Comparison of ENCODE assay signal across 21 cellular contexts in the genomic region with DNA sequence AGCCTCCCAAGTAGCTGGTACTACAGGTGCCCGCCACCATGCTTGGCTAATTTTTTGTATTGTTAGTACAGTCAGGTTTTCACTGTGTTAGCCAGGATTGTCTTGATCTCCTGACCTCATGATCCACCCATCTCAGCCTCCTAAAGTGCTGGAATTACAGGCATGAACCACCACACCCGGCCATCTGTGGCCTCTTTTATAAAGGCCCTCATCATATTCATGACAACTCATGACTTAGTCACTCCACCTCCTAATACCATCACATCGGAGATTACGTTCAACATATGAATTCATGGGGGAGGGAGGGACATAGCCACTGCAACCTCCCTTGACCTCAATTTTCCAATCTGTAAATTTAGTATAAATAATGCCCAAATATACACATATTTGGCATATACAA. TPM values are rescaled to one million over a fixed set of nuclear protein-coding genes. Genes with fewer than 3 reads are reported as not detected.
A peak's percentile ranks its signal among the peaks of the same experiment; 100 is the strongest.
DNase-seq lines count a peak whose midpoint lies in the region; FAIRE-seq and TF ChIP-seq lines count a peak whose summit lies in the region.
"Had no signal": no experiment of that assay in that cellular context is flagged by ENCODE, and none has a peak within 500 bp of the region (broad histone marks: within the 10 kb centered on the region; RNA-seq: fewer than 3 reads in every experiment).

No MANE protein-coding gene starts in this region.

- no peak overlapping the region for H3K23ac ChIP-seq in trophoblast cell (ENCODE audit: low read length)

- intact Hi-C loops in CD14-positive monocyte (cut with micrococcal nuclease), result no loop called here

- no peak overlapping the region for H2BK120ac ChIP-seq in trophoblast cell (ENCODE audit: insufficient read depth, low read length, poor library complexity)

- no peak overlapping the region for H2BK5ac ChIP-seq in trophoblast cell (ENCODE audit: low read depth, low read length, poor library complexity)

- TF ChIP-seq CTCF in CD14-positive monocyte (IDR thresholded peaks at IDR 0.05), result no peak

- H2AFZ ChIP-seq in trophoblast cell (ENCODE audit: insufficient read depth, low read length, poor library complexity), result no peak overlapping the region

- no peak overlapping the region for H3K27ac ChIP-seq in trophoblast cell (ENCODE audit: low read depth, low read length)
- H3K27ac ChIP-seq: BLaER1 had no signal

- no peaks in the 10 kb centered on the region for H3K36me3 Mint-ChIP-seq in CD14-positive monocyte
- H3K36me3 Mint-ChIP-seq: CD8-positive, alpha-beta T cell had no signal

- H3K18ac ChIP-seq in trophoblast cell (ENCODE audit: low read length), result no peak overlapping the region

- H3K4me1 Mint-ChIP-seq in CD14-positive monocyte, result no peaks in the 10 kb centered on the region

- H3K9me3 ChIP-seq in trophoblast cell (ENCODE audit: insufficient read depth, low read depth, low read length), result no peaks in the 10 kb centered on the region
- H3K9me3 ChIP-seq: BE2C, BLaER1 had no signal

- H3K9me3 Mint-ChIP-seq in CD14-positive monocyte, result peaks cover 4 to 20% (median 16%) of the 10 kb centered on the region in 7 donors

- WGBS in trophoblast cell (ENCODE audit: extremely low coverage, insufficient coverage, insufficient read length), result no CpG with 5 or more reads among the region's 4 CpGs

- H4K8ac ChIP-seq in trophoblast cell (ENCODE audit: low read depth, low read length), result no peak overlapping the region

- no peaks in the 10 kb centered on the region for H3K27me3 ChIP-seq in trophoblast cell (ENCODE audit: insufficient read depth, low read length)
- H3K27me3 ChIP-seq: BE2C, BLaER1 had no signal

- no peak overlapping the region for H3K9ac ChIP-seq in trophoblast cell (ENCODE audit: low read length)
- H3K9ac ChIP-seq: BLaER1 had no signal

- no peak overlapping the region for H2BK12ac ChIP-seq in trophoblast cell (ENCODE audit: low read length)

- DNase-seq in HTR-8/SVneo (ENCODE audit: insufficient read length, low spot score) (no peak), trophoblast cell (peak; percentile 76 to 81), NCI-H748 treated with DMSO at 0.1 percent for 48 hours (lab: John Stamatoyannopoulos, UW) (no peak), CD14-positive monocyte (ENCODE audit: low spot score) (no peak), iPS-NIHi11 (ENCODE audit: low spot score) (no peak)
- DNase-seq: 8988T; ACHN; BE2C; C1 segment of cervical spinal cord; Caco-2; Calu3; CD4-positive, alpha-beta T cell; CD8-positive, alpha-beta T cell; DMS79 treated with DMSO at 0.1 percent for 48 hours; GF-D8 had no signal

- peak; percentile 62 for FAIRE-seq in HTR-8/SVneo (lab: Jason Lieb, UNC)
- FAIRE-seq: A204.1, D721Med, G401.6, GM12891, GM19239 had no signal

- H3K36me3 ChIP-seq in trophoblast cell (ENCODE audit: control insufficient read depth in 1 of 2, insufficient read depth in 2 of 2, low read length in 2 of 2), result no peaks in the 10 kb centered on the region
- H3K36me3 ChIP-seq: BE2C, BLaER1 had no signal

- no peak overlapping the region for H3K4me3 ChIP-seq in trophoblast cell (ENCODE audit: low read depth, low read length)
- H3K4me3 ChIP-seq: BLaER1 had no signal

- no peaks in the 10 kb centered on the region for H3K79me2 ChIP-seq in trophoblast cell (ENCODE audit: control insufficient read depth, insufficient read depth, low read length, poor library complexity)

- H3K79me1 ChIP-seq in trophoblast cell (ENCODE audit: low read length), result no peaks in the 10 kb centered on the region

- no peak overlapping the region for H3K4ac ChIP-seq in trophoblast cell (ENCODE audit: low read depth, low read length)

- no peaks in the 10 kb centered on the region for H3K4me1 ChIP-seq in trophoblast cell (ENCODE audit: control insufficient read depth in 1 of 2, insufficient read depth in 2 of 2, low read length in 2 of 2)
- H3K4me1 ChIP-seq: BE2C, BLaER1, Caco-2 had no signal

- H4K91ac ChIP-seq in trophoblast cell (ENCODE audit: low read depth, low read length), result no peak overlapping the region

- no peak overlapping the region for H3K27ac Mint-ChIP-seq in CD14-positive monocyte
- H3K27ac Mint-ChIP-seq: CD4-positive, alpha-beta T cell; CD8-positive, alpha-beta T cell had no signal

- no peak overlapping the region for H3K4me3 Mint-ChIP-seq in CD14-positive monocyte
- H3K4me3 Mint-ChIP-seq: CD4-positive, alpha-beta T cell; CD8-positive, alpha-beta T cell had no signal

- no peaks in the 10 kb centered on the region for H3K27me3 Mint-ChIP-seq in CD14-positive monocyte (ENCODE audit: low read depth in 3 of 3)
- H3K27me3 Mint-ChIP-seq: CD4-positive, alpha-beta T cell had no signal

- no peak overlapping the region for H3K14ac ChIP-seq in trophoblast cell (ENCODE audit: low read length)

- no peak overlapping the region for H3K4me2 ChIP-seq in trophoblast cell (ENCODE audit: low read length)
- H3K4me2 ChIP-seq: BLaER1 had no signal

- no peak overlapping the region for H4K12ac ChIP-seq in trophoblast cell (ENCODE audit: low read depth, low read length)

- H2AK5ac ChIP-seq in trophoblast cell (ENCODE audit: low read length), result no peak overlapping the region

RNA-seq across cellular contexts. Expression of gene PLCXD3, which starts 27.2 kb away (rescaled TPM):
- 2.1 and 2.5 TPM in 2 replicates for polyA plus RNA-seq in trophoblast cell (2013)
- not detected for polyA plus RNA-seq in CD14-positive monocyte

Comparison
In these comparisons a context has a peak if more than half of its experiments do, and no peak if none do; other contexts are left out.
1. DNase-seq: peak in trophoblast cell (2 of 2); none in HTR-8/SVneo (single experiment), NCI-H748 treated with DMSO at 0.1 percent for 48 hours (single experiment), CD14-positive monocyte (single experiment) and iPS-NIHi11 (single experiment).